Comparison of ENCODE assay signal across 15 cellular contexts in the genomic region with DNA sequence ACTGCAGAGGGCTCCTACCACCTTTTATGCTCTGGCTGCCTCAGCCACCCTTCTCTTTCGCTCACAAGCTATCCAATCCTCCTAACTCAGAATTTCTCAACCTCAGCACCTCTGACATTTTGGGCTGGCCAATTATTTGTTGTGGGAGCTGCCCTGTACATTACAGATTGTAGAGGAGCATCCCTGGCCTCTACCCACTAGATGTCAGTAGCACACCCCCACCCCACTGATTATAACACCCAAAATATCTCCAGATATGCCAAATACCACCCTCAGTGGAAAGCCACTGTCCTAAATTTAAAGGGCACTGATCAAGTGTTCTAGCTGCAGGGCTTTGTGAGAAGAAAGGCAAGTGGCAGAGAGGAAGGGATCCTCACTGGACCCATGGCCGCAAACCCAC.
DNase-seq lines count a peak whose midpoint lies in the region; ATAC-seq and TF ChIP-seq lines count a peak whose summit lies in the region.
"Had no signal": no experiment of that assay in that cellular context is flagged by ENCODE, and none has a peak within 500 bp of the region (broad histone marks: within the 10 kb centered on the region; RNA-seq: fewer than 3 reads in every experiment).

No MANE protein-coding gene starts in this region.

- peaks cover 10% of the 10 kb centered on the region for H3K9me3 ChIP-seq in endodermal cell (ENCODE audit: control insufficient read depth, low read length)
- H3K9me3 ChIP-seq in hepatocyte (ENCODE audit: low read depth): no peaks in the 10 kb centered on the region
- no peaks in the 10 kb centered on the region for H3K9me3 ChIP-seq in suprapubic skin
- no peaks in the 10 kb centered on the region for H3K9me3 ChIP-seq in sigmoid colon
- H3K9me3 ChIP-seq: esophagus squamous epithelium, prostate gland had no signal

- no peaks in the 10 kb centered on the region for H3K9me3 Mint-ChIP-seq in endodermal cell
- H3K9me3 Mint-ChIP-seq: dendritic cell treated with granulocyte-macrophage colony-stimulating factor and Interleukin-4, amounts not matched to agents 40 ng/mL and 50 ng/mL, for 4 days had no signal

- H3K4me1 ChIP-seq in endodermal cell (ENCODE audit: control insufficient read depth, insufficient read depth, low read length) (peaks cover 9% of the 10 kb centered on the region), hepatocyte (ENCODE audit: insufficient read depth) (no peaks in the 10 kb centered on the region), suprapubic skin (no peaks in the 10 kb centered on the region), sigmoid colon (no peaks in the 10 kb centered on the region)
- H3K4me1 ChIP-seq: esophagus squamous epithelium, prostate gland had no signal

- no peak for ATAC-seq in GM18861 (IDR thresholded peaks at IDR 0.05; ENCODE audit: unreplicated experiment)
- ATAC-seq: left colon had no signal

- H3K36me3 ChIP-seq in endodermal cell (ENCODE audit: control insufficient read depth, insufficient read depth, low read length) (no peaks in the 10 kb centered on the region), hepatocyte (replicated peaks; ENCODE audit: insufficient read depth, low read depth) (no peaks in the 10 kb centered on the region), suprapubic skin (no peaks in the 10 kb centered on the region), sigmoid colon (no peaks in the 10 kb centered on the region)
- H3K36me3 ChIP-seq: esophagus squamous epithelium, prostate gland had no signal

- TF ChIP-seq CTCF in endodermal cell (conservative IDR thresholded peaks at IDR 0.05) (peak; percentile 22), hepatocyte (IDR thresholded peaks at IDR 0.05; ENCODE audit: poor library complexity) (peak; percentile 18), suprapubic skin (IDR thresholded peaks at IDR 0.05) (no peak), sigmoid colon (IDR thresholded peaks at IDR 0.05) (no peak)

- H3K4me1 Mint-ChIP-seq in endodermal cell: peaks cover 25% of the 10 kb centered on the region

- no peaks in the 10 kb centered on the region for H3K79me2 ChIP-seq in hepatocyte

- H3K9me2 ChIP-seq in hepatocyte (replicated peaks; ENCODE audit: insufficient read depth): no peaks in the 10 kb centered on the region

- H3K4me3 ChIP-seq in endodermal cell (ENCODE audit: low read length) (no peak overlapping the region), hepatocyte (no peak overlapping the region), suprapubic skin (no peak overlapping the region), sigmoid colon (no peak overlapping the region)
- H3K4me3 ChIP-seq: esophagus squamous epithelium, GM23248, prostate gland had no signal

- DNase-seq in NCI-H69 (lab: John Stamatoyannopoulos, UW): peak; percentile 8
- DNase-seq in endodermal cell: no peak
- no peak for DNase-seq in hepatocyte (ENCODE audit: low spot score)
- DNase-seq in suprapubic skin (ENCODE audit: low spot score in 2 of 2): peak; percentile 10 to 37
- no peak for DNase-seq in sigmoid colon
- no peak for DNase-seq in H4 (ENCODE audit: low spot score)
- DNase-seq: DMS79, esophagus squamous epithelium, GM23248, left colon, NCI-H187 had no signal

- H3K27me3 ChIP-seq in endodermal cell (ENCODE audit: control insufficient read depth, insufficient read depth, low read length, poor library complexity, severe bottlenecking) (no peaks in the 10 kb centered on the region), hepatocyte (no peaks in the 10 kb centered on the region), suprapubic skin (no peaks in the 10 kb centered on the region), sigmoid colon (no peaks in the 10 kb centered on the region)
- H3K27me3 ChIP-seq: esophagus squamous epithelium had no signal

- H3K4me3 Mint-ChIP-seq in endodermal cell: no peak overlapping the region
- H3K4me3 Mint-ChIP-seq: CD14-positive monocyte; dendritic cell treated with granulocyte-macrophage colony-stimulating factor and Interleukin-4, amounts not matched to agents 40 ng/mL and 50 ng/mL, for 4 days had no signal

- TF ChIP-seq EP300 in suprapubic skin (IDR thresholded peaks at IDR 0.05): no peak
- TF ChIP-seq EP300 in sigmoid colon (IDR thresholded peaks at IDR 0.05): no peak

- 100% methylated on average over 1 to 2 of the region's 2 CpGs for WGBS in endodermal cell (ENCODE audit: insufficient coverage in 1 of 2, insufficient read length in 1 of 2), 2 experiments
- WGBS in hepatocyte (ENCODE audit: low lambda C conversion rate, missing lambda C conversion rate): 100% methylated on average over 2 of the region's 2 CpGs
- 100% methylated on average over 2 of the region's 2 CpGs for WGBS in suprapubic skin
- 88 to 89% methylated on average over 2 of the region's 2 CpGs for WGBS in sigmoid colon, 2 donors

- H3K27ac ChIP-seq in endodermal cell (ENCODE audit: low read depth, low read length) (no peak overlapping the region), hepatocyte (no peak overlapping the region), suprapubic skin (no peak overlapping the region), sigmoid colon (no peak overlapping the region)
- H3K27ac ChIP-seq: GM23248, prostate gland had no signal

- intact Hi-C loops in sigmoid colon (cut with DNase I): no loop called here

- H3K36me3 Mint-ChIP-seq in endodermal cell (ENCODE audit: low read depth): no peaks in the 10 kb centered on the region
- H3K36me3 Mint-ChIP-seq: CD14-positive monocyte had no signal

- no peak overlapping the region for H3K9ac ChIP-seq in endodermal cell (ENCODE audit: extremely low read depth, low read length, poor library complexity, severe bottlenecking)
- H3K9ac ChIP-seq: GM23248 had no signal

- H3K4me2 ChIP-seq in hepatocyte: no peak overlapping the region

- H3K27me3 Mint-ChIP-seq in endodermal cell (ENCODE audit: insufficient read depth): peaks cover 12% of the 10 kb centered on the region
- H3K27me3 Mint-ChIP-seq: dendritic cell treated with granulocyte-macrophage colony-stimulating factor and Interleukin-4, amounts not matched to agents 40 ng/mL and 50 ng/mL, for 4 days had no signal

- no peaks in the 10 kb centered on the region for H4K20me1 ChIP-seq in hepatocyte (ENCODE audit: insufficient read depth, poor library complexity, severe bottlenecking)

- no peak for TF ChIP-seq POLR2A in suprapubic skin (IDR thresholded peaks at IDR 0.05)
- no peak for TF ChIP-seq POLR2A in sigmoid colon (IDR thresholded peaks at IDR 0.05)

- no peak overlapping the region for H2AFZ ChIP-seq in hepatocyte
- H2AFZ ChIP-seq: GM23248 had no signal

- peak overlapping the region; percentile 7 for H3K27ac Mint-ChIP-seq in endodermal cell
- H3K27ac Mint-ChIP-seq: CD14-positive monocyte; dendritic cell treated with granulocyte-macrophage colony-stimulating factor and Interleukin-4, amounts not matched to agents 40 ng/mL and 50 ng/mL, for 4 days had no signal

Comparison
In these comparisons a context has a peak if more than half of its experiments do, and no peak if none do; other contexts are left out.
1. DNase-seq: peak in NCI-H69 (single experiment) and suprapubic skin (2 of 2); none in endodermal cell (single experiment), hepatocyte (single experiment), sigmoid colon (single experiment) and H4 (single experiment).
2. CTCF ChIP-seq: peak in endodermal cell (single experiment) and hepatocyte (single experiment); none in suprapubic skin (0 of 2) and sigmoid colon (0 of 4).